In genomic region chr1:25267288-25268142, GRCh38 we compare ENCODE assay signal across 9 cellular contexts. TPM values are rescaled to one million over a fixed set of nuclear protein-coding genes. Genes with fewer than 3 reads are reported as not detected.
DNase-seq lines count a peak whose midpoint lies in the region; ATAC-seq and TF ChIP-seq lines count a peak whose summit lies in the region.
"Not testable (repeated sequence)": the region's sequence is repeated elsewhere in the genome, so short reads cannot be mapped to it uniquely, and the experiment has no call there.
"Had no signal": no experiment of that assay in that cellular context is flagged by ENCODE, and none has a peak within 500 bp of the region (broad histone marks: within the 10 kb centered on the region; RNA-seq: fewer than 3 reads in every experiment).

No MANE protein-coding gene starts in this region.

- 0% methylated on average over 23 to 38 of the region's 56 CpGs for WGBS in esophagus, 2 donors

- H3K36me3 ChIP-seq in DND-41 (ENCODE audit: insufficient read depth, low read length); esophagus (ENCODE audit: control insufficient read depth in 2 of 2, insufficient read depth in 2 of 2, low read length in 1 of 2): not testable (repeated sequence)

- CTCF ChIA-PET in RWPE1 (lab: Yijun Ruan, JAX) = not testable (repeated sequence)

- peak overlapping the region; percentile 67 for H3K27ac ChIP-seq in DND-41 (ENCODE audit: low read length)
- peak overlapping the region; percentile 85 for H3K27ac ChIP-seq in RWPE1
- peak overlapping the region in 1 of 2 donors; percentile 94 for H3K27ac ChIP-seq in esophagus (ENCODE audit: low read depth in 2 of 2, low read length in 1 of 2)

- H3K4me1 Mint-ChIP-seq in natural killer cell = not testable (repeated sequence)

- not testable (repeated sequence) for H3K4me1 ChIP-seq in DND-41 (ENCODE audit: insufficient read depth, low read length); esophagus (ENCODE audit: control insufficient read depth in 2 of 2, insufficient read depth in 2 of 2, low read length in 1 of 2)

- H3K27me3 Mint-ChIP-seq in natural killer cell (ENCODE audit: low read depth in 2 of 2) = not testable (repeated sequence)

- H3K4me2 ChIP-seq in DND-41 (ENCODE audit: insufficient read depth, low read length) = peak overlapping the region; percentile 62

- not testable (repeated sequence) for H3K4me3 Mint-ChIP-seq in natural killer cell

- peak overlapping the region; percentile 44 for H3K9ac ChIP-seq in DND-41 (ENCODE audit: low read depth, low read length)

- H3K9me3 Mint-ChIP-seq in natural killer cell = not testable (repeated sequence)

- peak overlapping the region in 1 of 2 donors; percentile 83 for H3K27ac Mint-ChIP-seq in natural killer cell

- H3K9me3 ChIP-seq in DND-41 (ENCODE audit: insufficient read depth, low read length, severe bottlenecking); esophagus (ENCODE audit: control insufficient read depth in 2 of 2, insufficient read depth in 1 of 2, low read depth in 1 of 2, low read length in 1 of 2): not testable (repeated sequence)

- peak overlapping the region; percentile 79 for H2AFZ ChIP-seq in DND-41 (ENCODE audit: low read depth, low read length)

- TF ChIP-seq CTCF in DND-41 (IDR thresholded peaks at IDR 0.05; ENCODE audit: borderline replicate concordance, extremely low read depth, low read length, poor library complexity, severe bottlenecking); RWPE1 (conservative IDR thresholded peaks at IDR 0.05; ENCODE audit: low read depth); natural killer cell (IDR thresholded peaks at IDR 0.05): not testable (repeated sequence)

- POLR2A ChIA-PET in RWPE1 (lab: Yijun Ruan, JAX; ENCODE audit: low non-redundant PET) = not testable (repeated sequence)

- H3K79me2 ChIP-seq in DND-41 (ENCODE audit: insufficient read depth, low read length) = not testable (repeated sequence)

- not testable (repeated sequence) for H4K20me1 ChIP-seq in DND-41 (ENCODE audit: insufficient read depth, low read length)

- DNase-seq in DND-41 = peak; percentile 83
- peak; percentile 51 for DNase-seq in H4 (ENCODE audit: low spot score)
- peak; percentile 30 for DNase-seq in KG1 (lab: John Stamatoyannopoulos, UW)
- DNase-seq in RWPE1 (ENCODE audit: low spot score) = peak; percentile 59
- DNase-seq in activated T-helper 1 cell treated with Interleukin-2 at 50 U/mL for 16 hours (ENCODE audit: low read depth) = peak; percentile 88
- peak; percentile 84 for DNase-seq in natural killer cell
- peak; percentile 84 to 85 for DNase-seq in stimulated activated CD8-positive, alpha-beta memory T cell treated with anti-CD3 and anti-CD28 coated beads, Interleukin-7, amount 100 ng/mL, for 4 hours (ENCODE audit: low read depth in 2 of 2)

- not testable (repeated sequence) for H3K27me3 ChIP-seq in DND-41 (ENCODE audit: insufficient read depth, low read length, poor library complexity); esophagus (ENCODE audit: control insufficient read depth in 1 of 2, insufficient read depth in 2 of 2, low read length in 2 of 2)

- not testable (repeated sequence) for H3K36me3 Mint-ChIP-seq in natural killer cell

- ATAC-seq in DND-41 (ENCODE audit: insufficient read depth, low read depth) (peak; percentile 75), natural killer cell (peak; percentile 81 to 92 (median 88))

- H3K4me3 ChIP-seq in DND-41 (ENCODE audit: low read depth in 1 of 2, low read length in 2 of 2) = peak overlapping the region in 1 of 2 experiments; percentile 57; a peak in 3 of 4 replicates
- peak overlapping the region; percentile 55 to 56 for H3K4me3 ChIP-seq in esophagus (ENCODE audit: low read depth in 1 of 2, low read length in 2 of 2)

- intact Hi-C loops in natural killer cell (cut with micrococcal nuclease) = not testable (repeated sequence)

RNA-seq across cellular contexts. Expression of gene RHD, which starts 4.8 kb away (rescaled TPM):
- total RNA-seq in H4 (2014; rRNA removed; shearing (Covaris generic)) = not detected in 2 replicates
- polyA plus RNA-seq in esophagus = not detected
- total RNA-seq in natural killer cell = under 1 TPM in 1 of 3 donors, not detected in 2; 0.21 TPM
- total RNA-seq: subcutaneous adipose tissue had no signal

RNA-seq across cellular contexts. Expression of gene RSRP1, which starts 20.3 kb away (rescaled TPM):
- 23.1 and 31.2 TPM in 2 replicates for total RNA-seq in H4 (2014; rRNA removed; shearing (Covaris generic))
- 100 to 1,000 TPM in 1 of 2 donors, 10 to 100 TPM in 1; 45.2 to 264 TPM for polyA plus RNA-seq in esophagus
- 100 to 1,000 TPM; 473 to 602 (median 589) TPM for total RNA-seq in natural killer cell

RNA-seq across cellular contexts. Expression of gene SYF2, which starts 35.2 kb away (rescaled TPM):
- total RNA-seq in H4 (2014; rRNA removed; shearing (Covaris generic)) = 45.7 and 46.9 TPM in 2 replicates
- 10 to 100 TPM; 42.3 to 49.2 TPM for polyA plus RNA-seq in esophagus
- total RNA-seq in natural killer cell = 10 to 100 TPM; 67.9 to 92.2 (median 75.3) TPM

Comparison
In these comparisons a context has a peak if more than half of its experiments do, and no peak if none do; other contexts are left out.
1. DNase-seq: peak in every context shown above with its lines; median percentile 88 in activated T-helper 1 cell treated with Interleukin-2 at 50 U/mL for 16 hours; 84 in stimulated activated CD8-positive, alpha-beta memory T cell treated with anti-CD3 and anti-CD28 coated beads, Interleukin-7, amount 100 ng/mL, for 4 hours; 84 in natural killer cell; 83 in DND-41; 59 in RWPE1; 51 in H4; 30 in KG1.
2. RNA of gene RSRP1, which starts 20.3 kb away (total RNA-seq): 473 to 602 TPM in natural killer cell; 23.1 to 31.2 TPM in H4; every median in the first group is over 10 times any median in the second.